2 cellular contexts compared by ENCODE assay signal in the genomic region with DNA sequence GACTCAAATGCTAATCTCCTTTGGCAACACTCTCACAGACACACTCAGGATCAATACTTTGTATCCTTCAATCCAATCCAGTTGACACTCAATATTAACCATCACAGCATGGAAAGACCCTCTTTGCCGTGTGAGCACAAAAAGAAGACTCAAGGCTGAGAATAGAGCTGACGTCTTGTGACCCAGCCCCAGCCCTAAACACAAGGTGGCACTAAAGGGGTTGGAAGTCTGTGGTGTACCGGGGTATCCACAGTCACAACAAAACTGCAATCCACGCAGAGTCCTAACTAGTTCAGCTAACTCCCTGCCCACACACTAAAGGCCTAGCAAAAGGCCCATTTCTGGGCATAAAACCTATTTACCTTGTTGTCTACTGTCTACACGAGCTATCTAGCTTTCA.
TF ChIP-seq lines count a peak whose summit lies in the region.

No MANE protein-coding gene starts in this region.

TF ChIP-seq in HepG2, 621 proteins besides CTCF, POLR2A, EP300 and RAD21:
- TF ChIP-seq STAG1 (CRISPR knock-in tag; IDR thresholded peaks at IDR 0.05) (0 out of 2 replicates have a peak, but pooled peaks have one; percentile 8), MEIS2 (CRISPR knock-in tag; IDR thresholded peaks at IDR 0.05) (no peak)

TF ChIP-seq in K562, 482 proteins besides CTCF, POLR2A, EP300 and RAD21:
- TF ChIP-seq ZBTB17 (CRISPR knock-in tag; IDR thresholded peaks at IDR 0.05) (no peak), GATAD2A (IDR thresholded peaks at IDR 0.05) (no peak), DNMT1 (IDR thresholded peaks at IDR 0.05) (no peak), SRSF1 (IDR thresholded peaks at IDR 0.05; ENCODE audit: low read depth, low read length) (no peak), CBFA2T2 (conservative IDR thresholded peaks at IDR 0.05) (no peak)
